Comparison of ENCODE assay signal across 29 cellular contexts in genomic region chr1:209057901-209058300, GRCh38.
"Had no signal": no experiment of that assay in that cellular context is flagged by ENCODE, and none has a peak within 500 bp of the region (broad histone marks: within the 10 kb centered on the region; RNA-seq: fewer than 3 reads in every experiment).

No MANE protein-coding gene starts in this region.

- ATAC-seq: naive thymus-derived CD8-positive, alpha-beta T cell; natural killer cell treated with Interleukin-12 subunit alpha and Interleukin-12 subunit beta and Interleukin-15 and Interleukin-18, amount 100 ng/mL, for 72 hours; pancreas; sciatic nerve; stimulated activated memory B cell treated with anti-CD40 and anti-IgM and Interleukin-4, amounts not matched to agents 10 μg/mL and 1 μg/mL and 100 μg/mL, for 72 hours; stimulated activated naive CD8-positive, alpha-beta T cell treated with anti-CD3 and anti-CD28 coated beads, Interleukin-15, amount 100 ng/mL, for 72 hours; stimulated activated naive CD8-positive, alpha-beta T cell treated with anti-CD3 and anti-CD28 coated beads, Interleukin-15, Interleukin-2, amounts not matched to agents 100 U/mL and 50 U/mL, for 24 hours; upper lobe of right lung had no signal

- H3K36me3 ChIP-seq: neutrophil, pancreas, prostate gland, right atrium auricular region, spleen, suprapubic skin, tibial artery, transverse colon, upper lobe of right lung, uterus had no signal

- H3K4me1 ChIP-seq: pancreas, prostate gland, right atrium auricular region, spleen, suprapubic skin, testis, tibial artery, transverse colon, upper lobe of right lung, uterus had no signal

- FAIRE-seq: pancreas had no signal

- H3K4me2 ChIP-seq: smooth muscle cell had no signal

- DNase-seq: naive thymus-derived CD8-positive, alpha-beta T cell; nephron progenitor cell; nucleus accumbens; pancreas; retina; spleen; stimulated activated CD4-positive, alpha-beta T cell treated with anti-CD3 and anti-CD28 coated beads, Interleukin-12 subunit alpha, Interleukin-12 subunit beta, amount 100 ng/mL, for 4 hours; stimulated activated CD4-positive, alpha-beta T cell treated with anti-CD3 and anti-CD28 coated beads, Interleukin-1b, Interleukin-23, amount 100 ng/mL, for 48 hours; stimulated activated CD4-positive, alpha-beta T cell treated with anti-CD3 and anti-CD28 coated beads, Interleukin-4, amount 100 ng/mL, for 1 hour; stimulated activated CD4-positive, alpha-beta T cell treated with anti-CD3 and anti-CD28 coated beads, Interleukin-4, amount 100 ng/mL, for 4 hours; stimulated activated CD8-positive, alpha-beta memory T cell treated with anti-CD3 and anti-CD28 coated beads, Interleukin-4, amount 100 ng/mL, for 48 hours; stimulated activated naive CD4-positive, alpha-beta T cell; stimulated activated naive CD8-positive, alpha-beta T cell treated with anti-CD3 and anti-CD28 coated beads, Interleukin-15, amount 100 ng/mL, for 72 hours; stimulated activated naive CD8-positive, alpha-beta T cell treated with anti-CD3 and anti-CD28 coated beads, Interleukin-15, Interleukin-2, amounts not matched to agents 100 U/mL and 50 U/mL, for 24 hours; substantia nigra; testis; tibial artery; transverse colon; upper lobe of right lung; uterus had no signal

- H3K4me3 ChIP-seq: pancreas, prostate gland, right atrium auricular region, skin epidermis, smooth muscle cell, spleen, suprapubic skin, testis, tibial artery, transverse colon, upper lobe of right lung, uterus had no signal

- H3K27ac ChIP-seq: neutrophil, pancreas, prostate gland, right atrium auricular region, skin epidermis, spleen, suprapubic skin, testis, tibial artery, transverse colon, upper lobe of right lung, uterus had no signal

- H3K9me3 ChIP-seq: neutrophil, pancreas, prostate gland, testis, transverse colon, upper lobe of right lung, uterus had no signal

- H3K27me3 ChIP-seq: neutrophil, pancreas, right atrium auricular region, spleen, testis, tibial artery, transverse colon, upper lobe of right lung, uterus had no signal
